16 cellular contexts compared by ENCODE assay signal in genomic region chrX:48794340-48794920, GRCh38. TPM values are rescaled to one million over a fixed set of nuclear protein-coding genes. Genes with fewer than 3 reads are reported as not detected.
DNase-seq lines count a peak whose midpoint lies in the region; ATAC-seq, FAIRE-seq and TF ChIP-seq lines count a peak whose summit lies in the region.
"Had no signal": no experiment of that assay in that cellular context is flagged by ENCODE, and none has a peak within 500 bp of the region (broad histone marks: within the 10 kb centered on the region; RNA-seq: fewer than 3 reads in every experiment).

No MANE protein-coding gene starts in this region.

- H3K27me3 ChIP-seq in K562 (ENCODE audit: control insufficient read depth in 2 of 2, insufficient read depth in 2 of 2, low read length in 2 of 2) = no peaks in the 10 kb centered on the region
- H3K27me3 ChIP-seq: SJCRH30 had no signal

- peaks cover 61 to 76% of the 10 kb centered on the region in 2 experiments for H3K4me1 ChIP-seq in K562 (replicated peaks in 1 of 2; ENCODE audit: control insufficient read depth in 2 of 2, insufficient read depth in 2 of 2, low read length in 2 of 2)
- peaks cover 5% of the 10 kb centered on the region for H3K4me1 ChIP-seq in mesodermal cell (ENCODE audit: control insufficient read depth, insufficient read depth, low read length, poor library complexity, severe bottlenecking)
- H3K4me1 ChIP-seq: SJCRH30 had no signal

- TF ChIP-seq POLR2A in K562 (conservative IDR thresholded peaks at IDR 0.05) = peak; percentile 75

- peaks cover 4% of the 10 kb centered on the region; the same call in 1 of the 2 replicates for H4K20me1 ChIP-seq in K562 (replicated peaks; ENCODE audit: control insufficient read depth, insufficient read depth, low read length)

- POLR2A ChIA-PET in K562 (lab: Yijun Ruan, JAX) = interaction anchor here (0.6 to 1.0 kb wide), 2 partner anchors 117 to 177 kb away, joined by 3 to 4 read pairs; no protein-coding TSS in a partner anchor
- POLR2A ChIA-PET in naive thymus-derived CD8-positive, alpha-beta T cell (lab: Charles Lee) = no interaction called here

- CTCF ChIA-PET in Calu3 (lab: Charles Lee) (no interaction called here), K562 (lab: Yijun Ruan, JAX; ENCODE audit: low intra/inter-chr PET ratio) (no interaction called here)

- H3K4me2 ChIP-seq in K562 (ENCODE audit: insufficient read depth, low read length) = peak overlapping the region; percentile 80

- H3K27ac ChIP-seq in K562 (ENCODE audit: extremely low read depth, low read depth, low read length) (peak overlapping the region; percentile 92), mesodermal cell (ENCODE audit: low read depth, low read length, severe bottlenecking) (peak overlapping the region; percentile 49)
- H3K27ac ChIP-seq: SJCRH30 had no signal

- no peaks in the 10 kb centered on the region for H3K9me1 ChIP-seq in K562 (ENCODE audit: control insufficient read depth, insufficient read depth, low read length)

- no peaks in the 10 kb centered on the region for H3K9me3 Mint-ChIP-seq in Calu3 (ENCODE audit: low read depth, unreplicated experiment)
- H3K9me3 Mint-ChIP-seq in natural killer cell treated with Interleukin-12 subunit alpha and Interleukin-12 subunit beta and Interleukin-15 and Interleukin-18, amount 100 ng/mL, for 72 hours = no peaks in the 10 kb centered on the region
- no peaks in the 10 kb centered on the region for H3K9me3 Mint-ChIP-seq in naive thymus-derived CD8-positive, alpha-beta T cell
- H3K9me3 Mint-ChIP-seq: CD4-positive, CD25-positive, alpha-beta regulatory T cell had no signal

- intact Hi-C loops in Calu3 (cut with micrococcal nuclease; ENCODE audit: unreplicated experiment) = no loop called here
- intact Hi-C loops in K562 (cut with micrococcal nuclease) = loop anchor here (2.0 kb wide), 1 partner anchor 58 kb away; no protein-coding TSS in a partner anchor

- TF ChIP-seq RAD21 in K562 (CRISPR knock-in tag; conservative IDR thresholded peaks at IDR 0.05 in 1 of 2, IDR thresholded peaks at IDR 0.05 in 1 of 2) = no peak

- H3K4me3 Mint-ChIP-seq in Calu3 (ENCODE audit: low read depth, unreplicated experiment) = peak overlapping the region; percentile 40
- no peak overlapping the region for H3K4me3 Mint-ChIP-seq in natural killer cell treated with Interleukin-12 subunit alpha and Interleukin-12 subunit beta and Interleukin-15 and Interleukin-18, amount 100 ng/mL, for 72 hours
- no peak overlapping the region for H3K4me3 Mint-ChIP-seq in naive thymus-derived CD8-positive, alpha-beta T cell
- H3K4me3 Mint-ChIP-seq: CD4-positive, CD25-positive, alpha-beta regulatory T cell had no signal

- peaks cover 39% of the 10 kb centered on the region for H3K79me2 ChIP-seq in K562 (ENCODE audit: control insufficient read depth, insufficient read depth, low read length)

- peaks cover 25% of the 10 kb centered on the region for H3K4me1 Mint-ChIP-seq in Calu3 (ENCODE audit: low read depth, unreplicated experiment)
- H3K4me1 Mint-ChIP-seq in natural killer cell treated with Interleukin-12 subunit alpha and Interleukin-12 subunit beta and Interleukin-15 and Interleukin-18, amount 100 ng/mL, for 72 hours (ENCODE audit: low read depth in 2 of 2) = no peaks in the 10 kb centered on the region
- peaks cover 6 to 10% (median 7%) of the 10 kb centered on the region in 4 donors for H3K4me1 Mint-ChIP-seq in naive thymus-derived CD8-positive, alpha-beta T cell

- H3K4me3 ChIP-seq in K562 = no peak overlapping the region
- no peak overlapping the region for H3K4me3 ChIP-seq in mesodermal cell (ENCODE audit: extremely low read depth, insufficient read depth, low read length, poor library complexity, severe bottlenecking)
- H3K4me3 ChIP-seq: SJCRH30 had no signal

- 3% methylated on average over 10 of the region's 12 CpGs for WGBS in K562 (ENCODE audit: insufficient coverage, low coverage, missing lambda C conversion rate)
- 93 to 95% methylated on average over 9 to 12 of the region's 12 CpGs for WGBS in mesodermal cell (ENCODE audit: insufficient coverage in 2 of 2), 2 experiments

- peak; percentile 74 for ATAC-seq in K562
- no peak for ATAC-seq in natural killer cell treated with Interleukin-12 subunit alpha and Interleukin-12 subunit beta and Interleukin-15 and Interleukin-18, amount 100 ng/mL, for 72 hours
- no peak for ATAC-seq in naive thymus-derived CD8-positive, alpha-beta T cell

- FAIRE-seq in K562 (lab: Jason Lieb, UNC) = peak; percentile 95

- H2AFZ ChIP-seq in K562 (ENCODE audit: low read depth, low read length) = no peak overlapping the region

- in situ Hi-C loops in K562 (cut with MboI) = no loop called here

- H3K36me3 Mint-ChIP-seq in Calu3 (ENCODE audit: insufficient read depth, unreplicated experiment) = peaks cover 6% of the 10 kb centered on the region
- H3K36me3 Mint-ChIP-seq in natural killer cell treated with Interleukin-12 subunit alpha and Interleukin-12 subunit beta and Interleukin-15 and Interleukin-18, amount 100 ng/mL, for 72 hours = no peaks in the 10 kb centered on the region
- H3K36me3 Mint-ChIP-seq in naive thymus-derived CD8-positive, alpha-beta T cell = no peaks in the 10 kb centered on the region

- peak overlapping the region; percentile 46 for H3K27ac Mint-ChIP-seq in Calu3 (ENCODE audit: unreplicated experiment)
- no peak overlapping the region for H3K27ac Mint-ChIP-seq in natural killer cell treated with Interleukin-12 subunit alpha and Interleukin-12 subunit beta and Interleukin-15 and Interleukin-18, amount 100 ng/mL, for 72 hours
- H3K27ac Mint-ChIP-seq in naive thymus-derived CD8-positive, alpha-beta T cell = no peak overlapping the region

- no peak for DNase-seq in Calu3
- peak; percentile 89 for DNase-seq in OCI-M1 (lab: John Stamatoyannopoulos, UW)
- peak; percentile 55 to 85 (median 67) for DNase-seq in K562 (ENCODE audit: extremely low read depth in 1 of 4, low spot score in 3 of 4)
- no peak for DNase-seq in natural killer cell treated with Interleukin-12 subunit alpha and Interleukin-12 subunit beta and Interleukin-15 and Interleukin-18, amount 100 ng/mL, for 72 hours (ENCODE audit: low spot score)
- DNase-seq in naive thymus-derived CD8-positive, alpha-beta T cell = no peak
- no peak for DNase-seq in inferior parietal cortex (ENCODE audit: extremely low spot score)
- DNase-seq in GDM1 (lab: John Stamatoyannopoulos, UW) = no peak
- DNase-seq: AML-193; CD4-positive, CD25-positive, alpha-beta regulatory T cell; H7; NCI-H1436; NCI-H2029 treated with DMSO at 0.1 percent for 48 hours; NCI-H510A; SJCRH30 had no signal

- BruUV-seq in Calu3 (replicated peaks; lab: Mats Ljungman, UMichigan) = no TSS peak
- no TSS peak for BruUV-seq in K562 (replicated peaks; lab: Mats Ljungman, UMichigan)

- TF ChIP-seq EP300 in K562 (IDR thresholded peaks at IDR 0.05; ENCODE audit: low read length) = peak; percentile 10; the same call in 1 of the 2 replicates

- H3K36me3 ChIP-seq in K562 (ENCODE audit: control insufficient read depth, insufficient read depth, low read length) (peaks cover 54% of the 10 kb centered on the region), mesodermal cell (ENCODE audit: control insufficient read depth, insufficient read depth, low read length) (no peaks in the 10 kb centered on the region)
- H3K36me3 ChIP-seq: SJCRH30 had no signal

- peaks cover 16% of the 10 kb centered on the region for H3K27me3 Mint-ChIP-seq in Calu3 (ENCODE audit: unreplicated experiment)
- peaks cover 0 to 14% of the 10 kb centered on the region in 2 donors for H3K27me3 Mint-ChIP-seq in natural killer cell treated with Interleukin-12 subunit alpha and Interleukin-12 subunit beta and Interleukin-15 and Interleukin-18, amount 100 ng/mL, for 72 hours
- H3K27me3 Mint-ChIP-seq in naive thymus-derived CD8-positive, alpha-beta T cell = no peaks in the 10 kb centered on the region
- H3K27me3 Mint-ChIP-seq: CD4-positive, CD25-positive, alpha-beta regulatory T cell had no signal

- TF ChIP-seq CTCF in Calu3 (IDR thresholded peaks at IDR 0.05; ENCODE audit: unreplicated experiment) = no peak
- no peak for TF ChIP-seq CTCF in K562 (IDR thresholded peaks at IDR 0.05 in 2 of 3, conservative IDR thresholded peaks at IDR 0.05 in 1 of 3; ENCODE audit: insufficient read depth in 2 of 3, low read depth in 1 of 3, low read length in 3 of 3)

- peak overlapping the region; percentile 64 to 72 for H3K9ac ChIP-seq in K562 (ENCODE audit: insufficient read depth in 1 of 2, low read depth in 2 of 2, low read length in 2 of 2)

- H3K9me3 ChIP-seq in K562 (replicated peaks; ENCODE audit: control insufficient read depth, insufficient read depth, low read depth, low read length) (no peaks in the 10 kb centered on the region), mesodermal cell (ENCODE audit: control insufficient read depth, low read length) (no peaks in the 10 kb centered on the region)
- H3K9me3 ChIP-seq: SJCRH30 had no signal

RNA-seq across cellular contexts. Expression of gene HDAC6, which starts 7.4 kb away (rescaled TPM):
- total RNA-seq in Calu3 (2022) (68.1 and 78.7 TPM in 2 replicates), K562 (2014; rRNA removed) (60.0 and 71.2 TPM in 2 replicates), K562 (2014; rRNA removed; fragmentation: Illumina TruSeq; extraction: Trizol) (59.0 and 66.5 TPM in 2 replicates), K562 (2015; rRNA removed; fragmentation: Illumina TruSeq; extraction: Trizol) (48.9 and 52.3 TPM in 2 replicates), K562 (2021) (83.1 and 91.8 TPM in 2 replicates)
- total RNA-seq in K562 (2011; cell fraction: chromatin; rRNA removed; ENCODE audit: low replicate concordance) = 513 and 751 TPM in 2 replicates
- 276 and 285 TPM in 2 replicates for total RNA-seq in K562 (2011; cell fraction: nucleolus; rRNA removed)
- total RNA-seq in K562 (2011; cell fraction: nucleoplasm; rRNA removed) = 301 and 344 TPM in 2 replicates
- polyA plus RNA-seq in K562 (2011; rRNA removed) (85.5 and 150 TPM in 2 replicates), K562 (2014; fragmentation: Illumina TruSeq; extraction: Trizol) (69.1 and 86.3 TPM in 2 replicates), K562 (2014; fragmentation: Nextera tagmentation; extraction: Ambion mirVana) (10 to 100 TPM; 29.9 to 31.4 TPM), K562 (2014; rRNA removed) (86.0 and 101 TPM in 2 replicates)
- 63.6 and 65.5 TPM in 2 replicates for polyA plus RNA-seq in K562 (2011; cell fraction: cytosol; rRNA removed)
- polyA plus RNA-seq in K562 (2011; cell fraction: nucleus; rRNA removed) = 776 and 956 TPM in 2 replicates
- polyA plus RNA-seq in K562 (2012) = 67.3 and 134 TPM in 2 replicates
- 49.8 and 78.8 TPM in 2 replicates for polyA minus RNA-seq in K562 (2011; rRNA and poly(A)+ RNA removed)
- 37.1 and 39.1 TPM in 2 replicates for polyA minus RNA-seq in K562 (2011; cell fraction: cytosol; rRNA and poly(A)+ RNA removed)
- 85.1 and 160 TPM in 2 replicates for polyA minus RNA-seq in K562 (2011; cell fraction: nucleus; rRNA and poly(A)+ RNA removed)
- 84.2 TPM for polyA plus RNA-seq in mesodermal cell (2013, experiment 1 of 2)
- polyA plus RNA-seq in mesodermal cell (2013, experiment 2 of 2) = 82.9 TPM
- total RNA-seq in natural killer cell treated with Interleukin-12 subunit alpha and Interleukin-12 subunit beta and Interleukin-15 and Interleukin-18, amount 100 ng/mL, for 72 hours = 10 to 100 TPM; 66.0 to 71.5 TPM
- 100 to 1,000 TPM; 120 to 124 TPM for total RNA-seq in naive thymus-derived CD8-positive, alpha-beta T cell
- polyA plus RNA-seq in naive thymus-derived CD8-positive, alpha-beta T cell = 10 to 100 TPM; 10.5 to 15.9 (median 13.0) TPM

RNA-seq across cellular contexts. Expression of gene GATA1, which starts 8.0 kb away (rescaled TPM):
- total RNA-seq in Calu3 (2022) (not detected in 2 replicates), K562 (2014; rRNA removed) (205 and 244 TPM in 2 replicates), K562 (2014; rRNA removed; fragmentation: Illumina TruSeq; extraction: Trizol) (45.4 and 62.0 TPM in 2 replicates), K562 (2015; rRNA removed; fragmentation: Illumina TruSeq; extraction: Trizol) (115 and 116 TPM in 2 replicates), K562 (2021) (291 and 297 TPM in 2 replicates)
- 40.7 and 118 TPM in 2 replicates for total RNA-seq in K562 (2011; cell fraction: chromatin; rRNA removed; ENCODE audit: low replicate concordance)
- total RNA-seq in K562 (2011; cell fraction: nucleolus; rRNA removed) = 98.8 and 99.1 TPM in 2 replicates
- total RNA-seq in K562 (2011; cell fraction: nucleoplasm; rRNA removed) = 82.1 and 86.1 TPM in 2 replicates
- polyA plus RNA-seq in K562 (2011; rRNA removed) (74.3 and 167 TPM in 2 replicates), K562 (2014; fragmentation: Illumina TruSeq; extraction: Trizol) (273 and 284 TPM in 2 replicates), K562 (2014; fragmentation: Nextera tagmentation; extraction: Ambion mirVana) (10 to 100 TPM; 11.9 to 97.4 TPM), K562 (2014; rRNA removed) (206 and 246 TPM in 2 replicates)
- polyA plus RNA-seq in K562 (2011; cell fraction: cytosol; rRNA removed) = 184 and 365 TPM in 2 replicates
- 174 and 282 TPM in 2 replicates for polyA plus RNA-seq in K562 (2011; cell fraction: nucleus; rRNA removed)
- polyA plus RNA-seq in K562 (2012) = 160 and 227 TPM in 2 replicates
- 39.3 and 48.9 TPM in 2 replicates for polyA minus RNA-seq in K562 (2011; rRNA and poly(A)+ RNA removed)
- 148 and 160 TPM in 2 replicates for polyA minus RNA-seq in K562 (2011; cell fraction: cytosol; rRNA and poly(A)+ RNA removed)
- polyA minus RNA-seq in K562 (2011; cell fraction: nucleus; rRNA and poly(A)+ RNA removed) = 38.2 and 38.7 TPM in 2 replicates
- polyA plus RNA-seq in mesodermal cell (2013, experiment 1 of 2) = 1.2 TPM
- not detected for polyA plus RNA-seq in mesodermal cell (2013, experiment 2 of 2)
- total RNA-seq in natural killer cell treated with Interleukin-12 subunit alpha and Interleukin-12 subunit beta and Interleukin-15 and Interleukin-18, amount 100 ng/mL, for 72 hours = under 1 TPM in 1 of 2 donors, not detected in 1; 0.73 TPM
- total RNA-seq in naive thymus-derived CD8-positive, alpha-beta T cell = not detected
- not detected for polyA plus RNA-seq in naive thymus-derived CD8-positive, alpha-beta T cell
- total RNA-seq: H7, RPMI7951, SJCRH30 had no signal
- polyA plus RNA-seq: CD4-positive, CD25-positive, alpha-beta regulatory T cell had no signal

RNA-seq across cellular contexts. Expression of gene ERAS, which starts 31.9 kb away (rescaled TPM):
- total RNA-seq in Calu3 (2022) (0.47 and 0.49 TPM in 2 replicates), K562 (2014; rRNA removed) (not detected in 2 replicates), K562 (2014; rRNA removed; fragmentation: Illumina TruSeq; extraction: Trizol) (not detected in 2 replicates), K562 (2015; rRNA removed; fragmentation: Illumina TruSeq; extraction: Trizol) (not detected in 2 replicates), K562 (2021) (not detected in 2 replicates)
- total RNA-seq in K562 (2011; cell fraction: chromatin; rRNA removed; ENCODE audit: low replicate concordance) = 0.79 and 2.3 TPM in 2 replicates
- total RNA-seq in K562 (2011; cell fraction: nucleolus; rRNA removed) = 0.83 and 1.8 TPM in 2 replicates
- 0.84 and 0.95 TPM in 2 replicates for total RNA-seq in K562 (2011; cell fraction: nucleoplasm; rRNA removed)
- polyA plus RNA-seq in K562 (2011; rRNA removed) (0.07 and 0.11 TPM in 2 replicates), K562 (2014; fragmentation: Illumina TruSeq; extraction: Trizol) (not detected in 2 replicates), K562 (2014; fragmentation: Nextera tagmentation; extraction: Ambion mirVana) (not detected), K562 (2014; rRNA removed) (0.12 TPM in 1 of 2 replicates, not detected in the other)
- polyA plus RNA-seq in K562 (2011; cell fraction: cytosol; rRNA removed) = 0.39 TPM in 1 of 2 replicates, not detected in the other
- polyA plus RNA-seq in K562 (2011; cell fraction: nucleus; rRNA removed) = 0.34 and 0.77 TPM in 2 replicates
- polyA plus RNA-seq in K562 (2012) = 0.42 TPM in 1 of 2 replicates, not detected in the other
- not detected in 2 replicates for polyA minus RNA-seq in K562 (2011; rRNA and poly(A)+ RNA removed)
- not detected in 2 replicates for polyA minus RNA-seq in K562 (2011; cell fraction: cytosol; rRNA and poly(A)+ RNA removed)
- polyA minus RNA-seq in K562 (2011; cell fraction: nucleus; rRNA and poly(A)+ RNA removed) = 0.33 TPM in 1 of 2 replicates, not detected in the other
- not detected for polyA plus RNA-seq in mesodermal cell (2013, experiment 1 of 2)
- not detected for polyA plus RNA-seq in mesodermal cell (2013, experiment 2 of 2)
- total RNA-seq in natural killer cell treated with Interleukin-12 subunit alpha and Interleukin-12 subunit beta and Interleukin-15 and Interleukin-18, amount 100 ng/mL, for 72 hours = not detected
- not detected for total RNA-seq in naive thymus-derived CD8-positive, alpha-beta T cell
- polyA plus RNA-seq in naive thymus-derived CD8-positive, alpha-beta T cell = not detected
- total RNA-seq: CD4-positive, CD25-positive, alpha-beta regulatory T cell; RPMI7951; SJCRH30 had no signal
- polyA plus RNA-seq: CD4-positive, CD25-positive, alpha-beta regulatory T cell had no signal

RNA-seq across cellular contexts. Expression of gene GLOD5, which starts 32.9 kb away (rescaled TPM):
- total RNA-seq in Calu3 (2022) (not detected in 2 replicates), K562 (2014; rRNA removed) (0.27 and 1.1 TPM in 2 replicates), K562 (2014; rRNA removed; fragmentation: Illumina TruSeq; extraction: Trizol) (1.5 and 1.7 TPM in 2 replicates), K562 (2015; rRNA removed; fragmentation: Illumina TruSeq; extraction: Trizol) (1.7 and 2.2 TPM in 2 replicates), K562 (2021) (1.4 and 1.9 TPM in 2 replicates)
- total RNA-seq in K562 (2011; cell fraction: chromatin; rRNA removed; ENCODE audit: low replicate concordance) = not detected in 2 replicates
- not detected in 2 replicates for total RNA-seq in K562 (2011; cell fraction: nucleolus; rRNA removed)
- not detected in 2 replicates for total RNA-seq in K562 (2011; cell fraction: nucleoplasm; rRNA removed)
- polyA plus RNA-seq in K562 (2011; rRNA removed) (3.4 and 4.3 TPM in 2 replicates), K562 (2014; fragmentation: Illumina TruSeq; extraction: Trizol) (2.2 and 3.1 TPM in 2 replicates), K562 (2014; fragmentation: Nextera tagmentation; extraction: Ambion mirVana) (1 to 10 TPM; 3.8 to 4.4 TPM), K562 (2014; rRNA removed) (2.0 and 3.2 TPM in 2 replicates)
- 4.0 and 5.8 TPM in 2 replicates for polyA plus RNA-seq in K562 (2011; cell fraction: cytosol; rRNA removed)
- polyA plus RNA-seq in K562 (2011; cell fraction: nucleus; rRNA removed) = 0.81 and 0.94 TPM in 2 replicates
- polyA plus RNA-seq in K562 (2012) = 1.1 and 2.9 TPM in 2 replicates
- polyA minus RNA-seq in K562 (2011; rRNA and poly(A)+ RNA removed) = 0.88 and 1.2 TPM in 2 replicates
- not detected in 2 replicates for polyA minus RNA-seq in K562 (2011; cell fraction: cytosol; rRNA and poly(A)+ RNA removed)
- polyA minus RNA-seq in K562 (2011; cell fraction: nucleus; rRNA and poly(A)+ RNA removed) = not detected in 2 replicates
- polyA plus RNA-seq in mesodermal cell (2013, experiment 1 of 2) = not detected
- not detected for polyA plus RNA-seq in mesodermal cell (2013, experiment 2 of 2)
- not detected for total RNA-seq in natural killer cell treated with Interleukin-12 subunit alpha and Interleukin-12 subunit beta and Interleukin-15 and Interleukin-18, amount 100 ng/mL, for 72 hours
- total RNA-seq in naive thymus-derived CD8-positive, alpha-beta T cell = not detected
- not detected for polyA plus RNA-seq in naive thymus-derived CD8-positive, alpha-beta T cell
- total RNA-seq: CD4-positive, CD25-positive, alpha-beta regulatory T cell; H7; RPMI7951; SJCRH30 had no signal
- polyA plus RNA-seq: CD4-positive, CD25-positive, alpha-beta regulatory T cell had no signal

RNA-seq across cellular contexts. Expression of gene PCSK1N, which starts 41.0 kb away (rescaled TPM):
- total RNA-seq in Calu3 (2022) = 53.3 and 70.5 TPM in 2 replicates
- total RNA-seq in K562 (2011; cell fraction: chromatin; rRNA removed; ENCODE audit: low replicate concordance) = not detected in 2 replicates
- total RNA-seq in K562 (2011; cell fraction: nucleolus; rRNA removed) = not detected in 2 replicates
- total RNA-seq in K562 (2011; cell fraction: nucleoplasm; rRNA removed) = not detected in 2 replicates
- 0.54 and 0.61 TPM in 2 replicates for total RNA-seq in K562 (2014; rRNA removed)
- not detected in 2 replicates for total RNA-seq in K562 (2014; rRNA removed; fragmentation: Illumina TruSeq; extraction: Trizol)
- total RNA-seq in K562 (2015; rRNA removed; fragmentation: Illumina TruSeq; extraction: Trizol) = not detected in 2 replicates
- 0.36 and 0.55 TPM in 2 replicates for total RNA-seq in K562 (2021)
- polyA plus RNA-seq in K562 (2011; rRNA removed) = 0.16 TPM in 1 of 2 replicates, not detected in the other
- polyA plus RNA-seq in K562 (2011; cell fraction: cytosol; rRNA removed) = 0.04 and 0.39 TPM in 2 replicates
- 0.63 TPM in 1 of 2 replicates, not detected in the other for polyA plus RNA-seq in K562 (2011; cell fraction: nucleus; rRNA removed)
- polyA plus RNA-seq in K562 (2012) = 0.29 and 0.40 TPM in 2 replicates
- polyA plus RNA-seq in K562 (2014; fragmentation: Illumina TruSeq; extraction: Trizol) = not detected in 2 replicates
- polyA plus RNA-seq in K562 (2014; fragmentation: Nextera tagmentation; extraction: Ambion mirVana) = not detected
- 0.07 and 0.85 TPM in 2 replicates for polyA plus RNA-seq in K562 (2014; rRNA removed)
- 1.2 TPM in 1 of 2 replicates, not detected in the other for polyA minus RNA-seq in K562 (2011; rRNA and poly(A)+ RNA removed)
- not detected in 2 replicates for polyA minus RNA-seq in K562 (2011; cell fraction: cytosol; rRNA and poly(A)+ RNA removed)
- polyA minus RNA-seq in K562 (2011; cell fraction: nucleus; rRNA and poly(A)+ RNA removed) = not detected in 2 replicates
- polyA plus RNA-seq in mesodermal cell (2013, experiment 1 of 2) = 18.0 TPM
- polyA plus RNA-seq in mesodermal cell (2013, experiment 2 of 2) = 12.3 TPM
- under 1 TPM; 0.42 to 0.55 TPM for total RNA-seq in natural killer cell treated with Interleukin-12 subunit alpha and Interleukin-12 subunit beta and Interleukin-15 and Interleukin-18, amount 100 ng/mL, for 72 hours
- 1 to 10 TPM; 3.6 to 4.9 TPM for total RNA-seq in naive thymus-derived CD8-positive, alpha-beta T cell
- 10 to 100 TPM; 12.6 to 28.0 (median 19.9) TPM for polyA plus RNA-seq in naive thymus-derived CD8-positive, alpha-beta T cell
- total RNA-seq: SJCRH30 had no signal

Comparison
In these comparisons a context has a peak if more than half of its experiments do, and no peak if none do; other contexts are left out.
1. DNase-seq: peak in OCI-M1 (single experiment) and K562 (4 of 4); none in Calu3 (single experiment), natural killer cell treated with Interleukin-12 subunit alpha and Interleukin-12 subunit beta and Interleukin-15 and Interleukin-18, amount 100 ng/mL, for 72 hours (single experiment), naive thymus-derived CD8-positive, alpha-beta T cell (0 of 10), inferior parietal cortex (single experiment) and GDM1 (single experiment).
2. RNA of gene GATA1, which starts 8.0 kb away (total RNA-seq): 40.7 to 297 TPM in K562; 0.73 TPM in natural killer cell treated with Interleukin-12 subunit alpha and Interleukin-12 subunit beta and Interleukin-15 and Interleukin-18, amount 100 ng/mL, for 72 hours, not detected in Calu3 and not detected in naive thymus-derived CD8-positive, alpha-beta T cell; every median in the first group is over 10 times any median in the second.